ENCODE assay signal across 1 cellular context in the genomic region with DNA sequence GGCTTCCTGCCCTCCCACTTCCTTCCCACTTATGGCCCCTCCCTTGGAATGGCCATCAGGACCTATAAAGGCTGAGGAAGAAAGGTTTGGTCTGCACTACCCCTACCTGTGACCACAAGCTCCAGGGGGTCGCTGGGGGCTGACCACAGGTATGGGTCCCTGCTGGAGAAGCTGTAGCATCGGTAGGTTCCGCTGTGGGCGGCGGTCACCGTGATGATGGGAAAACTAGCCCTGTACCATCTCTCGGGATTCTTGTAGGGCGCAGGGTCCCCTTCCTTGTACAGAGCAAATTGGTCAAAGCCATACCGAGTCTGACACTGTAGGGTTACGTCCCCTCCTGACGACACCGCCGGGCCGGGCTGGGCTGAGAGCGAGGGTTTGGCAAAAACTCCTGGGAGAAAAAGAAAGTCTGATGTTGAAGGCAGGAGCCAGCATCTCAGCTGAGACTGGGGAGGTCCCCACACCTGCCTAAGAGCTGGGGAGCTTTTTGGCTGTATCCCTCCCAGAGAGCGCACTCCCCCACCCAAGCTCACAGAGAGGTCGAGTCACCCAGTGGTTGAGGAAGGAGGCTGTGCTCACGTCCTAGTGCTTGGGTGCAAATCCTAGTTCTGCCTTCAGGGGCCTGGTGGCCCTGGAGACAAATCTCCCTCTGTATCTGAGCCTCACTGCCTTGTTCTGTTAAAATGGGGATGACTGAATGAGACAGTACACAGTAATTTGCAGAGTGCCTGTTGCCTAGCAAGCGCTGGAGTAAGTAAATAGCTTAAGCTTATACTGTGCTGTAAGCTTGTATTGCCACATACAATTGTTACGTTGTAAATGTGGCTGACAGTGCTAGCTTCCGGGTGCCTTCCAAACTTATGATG.
A peak's percentile ranks its signal among the peaks of the same experiment; 100 is the strongest.
TF ChIP-seq lines count a peak whose summit lies in the region.

No MANE protein-coding gene starts in this region.

TF ChIP-seq in K562, 482 proteins besides CTCF, POLR2A, EP300 and RAD21 (continued from another document and continues in another):
- no peak for TF ChIP-seq ZNF407 (IDR thresholded peaks at IDR 0.05; ENCODE audit: low read depth)
- TF ChIP-seq, protein P1, sequence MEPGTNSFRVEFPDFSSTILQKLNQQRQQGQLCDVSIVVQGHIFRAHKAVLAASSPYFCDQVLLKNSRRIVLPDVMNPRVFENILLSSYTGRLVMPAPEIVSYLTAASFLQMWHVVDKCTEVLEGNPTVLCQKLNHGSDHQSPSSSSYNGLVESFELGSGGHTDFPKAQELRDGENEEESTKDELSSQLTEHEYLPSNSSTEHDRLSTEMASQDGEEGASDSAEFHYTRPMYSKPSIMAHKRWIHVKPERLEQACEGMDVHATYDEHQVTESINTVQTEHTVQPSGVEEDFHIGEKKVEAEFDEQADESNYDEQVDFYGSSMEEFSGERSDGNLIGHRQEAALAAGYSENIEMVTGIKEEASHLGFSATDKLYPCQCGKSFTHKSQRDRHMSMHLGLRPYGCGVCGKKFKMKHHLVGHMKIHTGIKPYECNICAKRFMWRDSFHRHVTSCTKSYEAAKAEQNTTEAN (CRISPR knock-in tag; IDR thresholded peaks at IDR 0.05), result no peak
- no peak for TF ChIP-seq ZNF318 (IDR thresholded peaks at IDR 0.05; ENCODE audit: borderline replicate concordance in 1 of 2, low read depth in 1 of 2)
- TF ChIP-seq PHB (CRISPR knock-in tag; IDR thresholded peaks at IDR 0.05), result no peak
- no peak for TF ChIP-seq KAT8 (IDR thresholded peaks at IDR 0.05; ENCODE audit: low read depth)
- peak; percentile 58 for TF ChIP-seq RBBP5 (IDR thresholded peaks at IDR 0.05; ENCODE audit: borderline replicate concordance, insufficient read depth, low read length, poor library complexity, severe bottlenecking)
- TF ChIP-seq RFX1 (IDR thresholded peaks at IDR 0.05), result peak; percentile 56
- no peak for TF ChIP-seq CEBPZ (IDR thresholded peaks at IDR 0.05; ENCODE audit: borderline replicate concordance, low read depth, low read length)
- no peak for TF ChIP-seq NEUROD1 (IDR thresholded peaks at IDR 0.05; ENCODE audit: borderline replicate concordance, low read depth, low read length, partially characterized antibody)
- TF ChIP-seq RBM25 (IDR thresholded peaks at IDR 0.05; ENCODE audit: low read depth, low read length, severe bottlenecking), result peak; percentile 58
- TF ChIP-seq ATF3 (IDR thresholded peaks at IDR 0.05), result no peak
- TF ChIP-seq ATF3 (CRISPR knock-in tag; conservative IDR thresholded peaks at IDR 0.05), result no peak
- TF ChIP-seq NR2C2 (CRISPR knock-in tag; IDR thresholded peaks at IDR 0.05), result peak; percentile 61; the same call in 1 of the 2 replicates
- no peak for TF ChIP-seq NR2C2 (tag; IDR thresholded peaks at IDR 0.05)
- TF ChIP-seq, protein P2, sequence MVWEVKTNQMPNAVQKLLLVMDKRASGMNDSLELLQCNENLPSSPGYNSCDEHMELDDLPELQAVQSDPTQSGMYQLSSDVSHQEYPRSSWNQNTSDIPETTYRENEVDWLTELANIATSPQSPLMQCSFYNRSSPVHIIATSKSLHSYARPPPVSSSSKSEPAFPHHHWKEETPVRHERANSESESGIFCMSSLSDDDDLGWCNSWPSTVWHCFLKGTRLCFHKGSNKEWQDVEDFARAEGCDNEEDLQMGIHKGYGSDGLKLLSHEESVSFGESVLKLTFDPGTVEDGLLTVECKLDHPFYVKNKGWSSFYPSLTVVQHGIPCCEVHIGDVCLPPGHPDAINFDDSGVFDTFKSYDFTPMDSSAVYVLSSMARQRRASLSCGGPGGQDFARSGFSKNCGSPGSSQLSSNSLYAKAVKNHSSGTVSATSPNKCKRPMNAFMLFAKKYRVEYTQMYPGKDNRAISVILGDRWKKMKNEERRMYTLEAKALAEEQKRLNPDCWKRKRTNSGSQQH (CRISPR knock-in tag; IDR thresholded peaks at IDR 0.05), result no peak; the same call in 1 of the 2 replicates
- no peak for TF ChIP-seq CHD1 (IDR thresholded peaks at IDR 0.05; ENCODE audit: low read length)
- no peak for TF ChIP-seq ZNF551 (CRISPR knock-in tag; IDR thresholded peaks at IDR 0.05)
- TF ChIP-seq FOXJ2 (tag; IDR thresholded peaks at IDR 0.05), result no peak
- no peak for TF ChIP-seq BRF1 (IDR thresholded peaks at IDR 0.05; ENCODE audit: borderline replicate concordance, extremely low read depth, insufficient read length)
